ENCODE assay signal across 8 cellular contexts in the genomic region with DNA sequence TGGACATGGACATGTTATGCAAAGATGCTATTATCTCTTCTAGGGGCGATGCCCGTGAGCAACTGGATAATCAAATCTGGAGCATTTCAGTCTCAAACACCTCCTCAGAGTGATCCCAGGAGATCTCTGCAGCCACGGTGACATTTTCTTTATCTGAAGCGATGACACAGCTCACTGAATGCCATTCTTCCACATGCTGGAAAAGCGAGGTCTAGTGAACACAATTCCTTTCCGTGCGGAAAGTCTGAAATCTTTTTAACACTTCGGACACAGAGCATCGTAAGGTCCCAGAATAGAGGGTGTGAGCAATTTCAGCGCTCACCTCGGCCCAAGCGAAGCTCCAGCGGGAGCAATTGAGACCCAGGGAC. TPM values are rescaled to one million over a fixed set of nuclear protein-coding genes. Genes with fewer than 3 reads are reported as not detected.
DNase-seq lines count a peak whose midpoint lies in the region; ATAC-seq and TF ChIP-seq lines count a peak whose summit lies in the region.

No MANE protein-coding gene starts in this region.

- H3K36me3 ChIP-seq in aorta (ENCODE audit: control insufficient read depth in 1 of 2, insufficient read depth in 2 of 2, low read length in 1 of 2) = peaks cover 0 to 2% of the 10 kb centered on the region in 2 donors

- no peaks in the 10 kb centered on the region for H3K4me1 ChIP-seq in aorta (ENCODE audit: control insufficient read depth in 1 of 2, insufficient read depth in 2 of 2, low read length in 2 of 2)

- DNase-seq in HFF-Myc (ENCODE audit: extremely low read depth, low read depth) (no peak), astrocyte of the spinal cord (ENCODE audit: low read depth, low spot score) (no peak), memory B cell (ENCODE audit: low spot score in 2 of 2) (no peak), aorta (no peak), DMS153 treated with DMSO at 0.1 percent for 48 hours (lab: John Stamatoyannopoulos, UW; ENCODE audit: unreplicated experiment) (no peak)
- no peak for DNase-seq in activated CD8-positive, alpha-beta memory T cell treated with anti-CD3 and anti-CD28 coated beads, Interleukin-2, amount 50 U/mL, for 4 hours

- ATAC-seq in memory B cell (ENCODE audit: low read depth) = no peak
- ATAC-seq in aorta (ENCODE audit: low FRiP score) = no peak
- ATAC-seq in HG03196 (IDR thresholded peaks at IDR 0.05; ENCODE audit: unreplicated experiment) = no peak

- H3K4me3 ChIP-seq in HFF-Myc (replicated peaks; ENCODE audit: low read depth, low read length) (peak overlapping the region; percentile 96), astrocyte of the spinal cord (ENCODE audit: low read depth, low read length) (peak overlapping the region; percentile 91), aorta (ENCODE audit: low read length in 2 of 2) (peak overlapping the region; percentile 45 to 52)

- in situ Hi-C loops in astrocyte of the spinal cord (cut with HindIII; ENCODE audit: low sequenced_read_pairs) = no loop called here

- H3K27me3 Mint-ChIP-seq in memory B cell = no peaks in the 10 kb centered on the region

- H3K4me1 Mint-ChIP-seq in memory B cell = peaks cover 39% of the 10 kb centered on the region

- H3K27ac ChIP-seq in 22Rv1 (peak overlapping the region; percentile 72), aorta (ENCODE audit: low read depth in 1 of 2, low read length in 2 of 2) (no peak overlapping the region)

- no peaks in the 10 kb centered on the region for H3K9me3 ChIP-seq in aorta (ENCODE audit: control insufficient read depth, low read length)

- WGBS in aorta, 2 donors = 1% methylated on average over 13 of the region's 13 CpGs

- H3K27me3 ChIP-seq in aorta (ENCODE audit: control insufficient read depth in 1 of 2, insufficient read depth in 2 of 2, low read length in 1 of 2) = no peaks in the 10 kb centered on the region

- intact Hi-C loops in aorta (cut with DNase I) = loop anchor here in 1 of 2 donors (5.0 kb wide), 1 partner anchor 56 kb away; the partner anchor contains the start of genes EMC6 and TAX1BP3

- peak overlapping the region; percentile 81 for H3K27ac Mint-ChIP-seq in memory B cell

- peaks cover 16% of the 10 kb centered on the region for H3K36me3 Mint-ChIP-seq in memory B cell

- TF ChIP-seq CTCF in 22Rv1 (IDR thresholded peaks at IDR 0.05) = no peak; the same call in none of the 2 replicates
- no peak for TF ChIP-seq CTCF in HFF-Myc (IDR thresholded peaks at IDR 0.05; ENCODE audit: low read depth, low read length, missing control alignments)
- no peak for TF ChIP-seq CTCF in astrocyte of the spinal cord (IDR thresholded peaks at IDR 0.05; ENCODE audit: low read depth, low read length)

- peak overlapping the region; percentile 82 for H3K4me3 Mint-ChIP-seq in memory B cell

- H3K9me3 Mint-ChIP-seq in memory B cell = no peaks in the 10 kb centered on the region

RNA-seq across cellular contexts. Expression of gene HASPIN, which starts 0.5 kb away (rescaled TPM):
- under 1 TPM; 0.13 to 0.27 TPM for total RNA-seq in aorta
- polyA plus RNA-seq in aorta = not detected

RNA-seq across cellular contexts. Expression of gene P2RX5, which starts 27.2 kb away (rescaled TPM):
- total RNA-seq in aorta = 1 to 10 TPM; 1.0 to 1.3 TPM
- polyA plus RNA-seq in aorta = 1 to 10 TPM in 1 of 2 donors, under 1 TPM in 1; 0.61 to 4.9 TPM

RNA-seq across cellular contexts. Expression of gene EMC6, which starts 54.6 kb away (rescaled TPM):
- total RNA-seq in aorta = 10 to 100 TPM; 19.2 to 25.7 TPM
- polyA plus RNA-seq in aorta = 10 to 100 TPM; 33.1 to 48.5 TPM

RNA-seq across cellular contexts. Expression of gene TAX1BP3, which starts 54.8 kb away (rescaled TPM):
- 100 to 1,000 TPM; 101 to 108 TPM for total RNA-seq in aorta
- polyA plus RNA-seq in aorta = 100 to 1,000 TPM in 1 of 2 donors, 10 to 100 TPM in 1; 93.2 to 155 TPM
